19 cellular contexts compared by ENCODE assay signal in genomic region chr3:73481888-73482287, GRCh38.
A peak's percentile ranks its signal among the peaks of the same experiment; 100 is the strongest.
DNase-seq lines count a peak whose midpoint lies in the region; ATAC-seq, FAIRE-seq and TF ChIP-seq lines count a peak whose summit lies in the region.
"Had no signal": no experiment of that assay in that cellular context is flagged by ENCODE, and none has a peak within 500 bp of the region (broad histone marks: within the 10 kb centered on the region; RNA-seq: fewer than 3 reads in every experiment).

No MANE protein-coding gene starts in this region.

- H3K27ac Mint-ChIP-seq in WTC11 (peak overlapping the region; percentile 55; the same call in 1 of the 2 replicates), astrocyte (ENCODE audit: unreplicated experiment) (no peak overlapping the region)
- H3K27ac Mint-ChIP-seq: CD4-positive, alpha-beta memory T cell had no signal

- no peak overlapping the region for H4K5ac ChIP-seq in mesendoderm (ENCODE audit: low read length)

- POLR2A ChIA-PET in WTC11 (lab: Charles Lee): no interaction called here
- POLR2A ChIA-PET in HEK293T (lab: Yijun Ruan, JAX): no interaction called here

- H3K4me3 Mint-ChIP-seq in WTC11: no peak overlapping the region
- H3K4me3 Mint-ChIP-seq in astrocyte (ENCODE audit: unreplicated experiment): no peak overlapping the region
- H3K4me3 Mint-ChIP-seq: CD4-positive, alpha-beta memory T cell; GM23338 had no signal

- no peak overlapping the region for H4K8ac ChIP-seq in mesendoderm (ENCODE audit: low read depth, low read length)

- no peak overlapping the region for H2BK15ac ChIP-seq in mesendoderm (replicated peaks; ENCODE audit: low read depth)

- DNase-seq in left ventricle myocardium inferior (no peak), Right ventricle myocardium superior (no peak), WTC11 (ENCODE audit: low spot score) (no peak), astrocyte (ENCODE audit: low read depth) (no peak), mesendoderm (peak; percentile 49), HEK293T (ENCODE audit: extremely low spot score) (no peak), esophagus muscularis mucosa (ENCODE audit: extremely low spot score) (no peak)
- DNase-seq: C1 segment of cervical spinal cord; Calu3; CD4-positive, alpha-beta memory T cell; COR-L47; DMS53; DMS79 treated with DMSO at 0.1 percent for 48 hours; GF-D8 had no signal

- intact Hi-C loops in left ventricle myocardium inferior (cut with micrococcal nuclease) (no loop called here), Right ventricle myocardium superior (cut with DNase I) (no loop called here), esophagus muscularis mucosa (cut with DNase I) (no loop called here)

- no peaks in the 10 kb centered on the region for H3K79me1 ChIP-seq in mesendoderm (ENCODE audit: low read length)

- no CpG with 5 or more reads among the region's 3 CpGs for WGBS in mesendoderm (ENCODE audit: extremely low coverage, insufficient coverage, low lambda C conversion rate)
- 88% methylated on average over 3 of the region's 3 CpGs for WGBS in esophagus muscularis mucosa

- no peak overlapping the region for H3K4ac ChIP-seq in mesendoderm (ENCODE audit: low read depth, low read length)

- no peak overlapping the region for H3K9ac ChIP-seq in astrocyte (ENCODE audit: low read length)
- no peak overlapping the region for H3K9ac ChIP-seq in mesendoderm (ENCODE audit: low read length)

- no peak overlapping the region for H2AFZ ChIP-seq in astrocyte (ENCODE audit: low read depth, low read length)
- H2AFZ ChIP-seq: GM23338 had no signal

- H3K36me3 ChIP-seq in left ventricle myocardium inferior (no peaks in the 10 kb centered on the region), astrocyte (ENCODE audit: insufficient read depth, low read length) (no peaks in the 10 kb centered on the region), mesendoderm (ENCODE audit: control insufficient read depth, insufficient read depth, low read length) (no peaks in the 10 kb centered on the region), esophagus muscularis mucosa (peaks cover 0 to 6% (median 0%) of the 10 kb centered on the region in 4 donors)
- H3K36me3 ChIP-seq: HAP-1 had no signal

- H3K9me3 ChIP-seq in left ventricle myocardium inferior (replicated peaks) (no peaks in the 10 kb centered on the region), astrocyte (ENCODE audit: insufficient read depth, low read depth, low read length) (no peaks in the 10 kb centered on the region), esophagus muscularis mucosa (no peaks in the 10 kb centered on the region)
- H3K9me3 ChIP-seq: HAP-1 had no signal

- FAIRE-seq in astrocyte (lab: Jason Lieb, UNC): peak; percentile 17
- FAIRE-seq: GM12891, GM18507, H54 had no signal

- TF ChIP-seq EP300 in esophagus muscularis mucosa (IDR thresholded peaks at IDR 0.05): no peak

- no peak for TF ChIP-seq POLR2A in esophagus muscularis mucosa (IDR thresholded peaks at IDR 0.05; ENCODE audit: low read depth)

- H4K20me1 ChIP-seq in astrocyte (ENCODE audit: insufficient read depth, low read length): no peaks in the 10 kb centered on the region

- no peaks in the 10 kb centered on the region for H3K79me2 ChIP-seq in astrocyte (ENCODE audit: insufficient read depth, low read length)
- H3K79me2 ChIP-seq in mesendoderm (ENCODE audit: control insufficient read depth, insufficient read depth, low read length): no peaks in the 10 kb centered on the region

- H3K36me3 Mint-ChIP-seq in WTC11 (peaks cover 10% of the 10 kb centered on the region), astrocyte (ENCODE audit: low read depth, unreplicated experiment) (peaks cover 2% of the 10 kb centered on the region)
- H3K36me3 Mint-ChIP-seq: CD4-positive, alpha-beta memory T cell had no signal

- H3K27ac ChIP-seq in left ventricle myocardium inferior (replicated peaks): peak overlapping the region; percentile 38
- no peak overlapping the region for H3K27ac ChIP-seq in astrocyte (ENCODE audit: low read depth, low read length)
- no peak overlapping the region for H3K27ac ChIP-seq in mesendoderm (ENCODE audit: low read depth, low read length)
- no peak overlapping the region for H3K27ac ChIP-seq in esophagus muscularis mucosa (replicated peaks in 1 of 4)

- peaks cover 11% of the 10 kb centered on the region for H3K9me3 Mint-ChIP-seq in WTC11
- H3K9me3 Mint-ChIP-seq in astrocyte (ENCODE audit: unreplicated experiment): peaks cover 1% of the 10 kb centered on the region

- H3K4me2 ChIP-seq in astrocyte (ENCODE audit: low read length): no peak overlapping the region
- no peak overlapping the region for H3K4me2 ChIP-seq in mesendoderm (ENCODE audit: low read length)

- H3K27me3 Mint-ChIP-seq in WTC11 (ENCODE audit: low read depth): no peaks in the 10 kb centered on the region
- H3K27me3 Mint-ChIP-seq in astrocyte (ENCODE audit: low read depth, unreplicated experiment): no peaks in the 10 kb centered on the region

- no peak overlapping the region for H3K56ac ChIP-seq in mesendoderm (ENCODE audit: low read length)

- no peak overlapping the region for H3K23ac ChIP-seq in mesendoderm (ENCODE audit: low read length)

- H3K27me3 ChIP-seq in left ventricle myocardium inferior (ENCODE audit: low read depth) (no peaks in the 10 kb centered on the region), astrocyte (ENCODE audit: insufficient read depth, low read length) (no peaks in the 10 kb centered on the region), mesendoderm (ENCODE audit: insufficient read depth, low read length, poor library complexity) (no peaks in the 10 kb centered on the region), esophagus muscularis mucosa (no peaks in the 10 kb centered on the region)

- H2AK5ac ChIP-seq in mesendoderm (ENCODE audit: low read length): no peak overlapping the region

- H2BK120ac ChIP-seq in mesendoderm (ENCODE audit: low read depth, low read length): no peak overlapping the region

- H3K4me1 ChIP-seq in left ventricle myocardium inferior (peaks cover 72% of the 10 kb centered on the region), astrocyte (ENCODE audit: insufficient read depth, low read length) (peaks cover 4% of the 10 kb centered on the region), mesendoderm (ENCODE audit: control insufficient read depth, low read depth, low read length) (peaks cover 26% of the 10 kb centered on the region), esophagus muscularis mucosa (peaks cover 52 to 77% (median 63%) of the 10 kb centered on the region in 4 donors)

- ATAC-seq in Right ventricle myocardium superior (ENCODE audit: poor library complexity): no peak
- no peak for ATAC-seq in WTC11
- ATAC-seq: GM23338 had no signal

- no peak overlapping the region for H3K4me3 ChIP-seq in left ventricle myocardium inferior
- no peak overlapping the region for H3K4me3 ChIP-seq in astrocyte (ENCODE audit: insufficient read depth, low read depth, low read length)
- H3K4me3 ChIP-seq in mesendoderm (ENCODE audit: low read length): no peak overlapping the region
- H3K4me3 ChIP-seq in esophagus muscularis mucosa: no peak overlapping the region
- H3K4me3 ChIP-seq: GM23338, HAP-1 had no signal

- no peak overlapping the region for H2BK5ac ChIP-seq in mesendoderm (ENCODE audit: low read length)

- no peak overlapping the region for H3K18ac ChIP-seq in mesendoderm (ENCODE audit: low read length)

- TF ChIP-seq CTCF in left ventricle myocardium inferior (IDR thresholded peaks at IDR 0.05; ENCODE audit: borderline replicate concordance) (no peak), WTC11 (IDR thresholded peaks at IDR 0.05) (no peak), astrocyte (IDR thresholded peaks at IDR 0.05; ENCODE audit: insufficient read depth, low read depth, low read length) (no peak), esophagus muscularis mucosa (IDR thresholded peaks at IDR 0.05) (no peak)

- H3K4me1 Mint-ChIP-seq in WTC11: peaks cover 57% of the 10 kb centered on the region
- H3K4me1 Mint-ChIP-seq in astrocyte (ENCODE audit: low read depth, unreplicated experiment): peaks cover 30% of the 10 kb centered on the region

- CTCF ChIA-PET in WTC11 (lab: Charles Lee) (no interaction called here), HEK293T (lab: Yijun Ruan, JAX) (no interaction called here)

TF ChIP-seq in WTC11, 78 proteins besides CTCF, POLR2A, EP300 and RAD21 (continues in another document):
- TF ChIP-seq MYBL2 (CRISPR knock-in tag; IDR thresholded peaks at IDR 0.05) (no peak), ZMAT4 (CRISPR knock-in tag; IDR thresholded peaks at IDR 0.05) (no peak), HMGA2 (CRISPR knock-in tag; IDR thresholded peaks at IDR 0.05) (no peak), KAT7 (CRISPR knock-in tag; IDR thresholded peaks at IDR 0.05; ENCODE audit: borderline replicate concordance) (no peak), FOXJ3 (CRISPR knock-in tag; IDR thresholded peaks at IDR 0.05; ENCODE audit: borderline replicate concordance) (no peak)
- TF ChIP-seq, protein P1, sequence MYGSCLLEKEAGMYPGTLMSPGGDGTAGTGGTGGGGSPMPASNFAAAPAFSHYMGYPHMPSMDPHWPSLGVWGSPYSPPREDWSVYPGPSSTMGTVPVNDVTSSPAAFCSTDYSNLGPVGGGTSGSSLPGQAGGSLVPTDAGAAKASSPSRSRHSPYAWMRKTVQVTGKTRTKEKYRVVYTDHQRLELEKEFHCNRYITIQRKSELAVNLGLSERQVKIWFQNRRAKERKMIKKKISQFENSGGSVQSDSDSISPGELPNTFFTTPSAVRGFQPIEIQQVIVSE (CRISPR knock-in tag; IDR thresholded peaks at IDR 0.05; ENCODE audit: borderline replicate concordance): no peak

TF ChIP-seq in HEK293T, 16 proteins besides CTCF, POLR2A, EP300 and RAD21 (continues in another document):
- no peak for TF ChIP-seq SP1 (IDR thresholded peaks at IDR 0.05)
- no peak for TF ChIP-seq FOXM1 (IDR thresholded peaks at IDR 0.05; ENCODE audit: borderline replicate concordance)
- no peak for TF ChIP-seq NFRKB (IDR thresholded peaks at IDR 0.05)
- TF ChIP-seq ELF4 (IDR thresholded peaks at IDR 0.05): no peak
- TF ChIP-seq TARDBP (IDR thresholded peaks at IDR 0.05): no peak
- TF ChIP-seq ZNF384 (IDR thresholded peaks at IDR 0.05): no peak
- no peak for TF ChIP-seq LEF1 (IDR thresholded peaks at IDR 0.05; ENCODE audit: borderline replicate concordance)
- TF ChIP-seq CTBP1 (IDR thresholded peaks at IDR 0.05; ENCODE audit: borderline replicate concordance): no peak
- no peak for TF ChIP-seq FOXK2 (IDR thresholded peaks at IDR 0.05)
- TF ChIP-seq BHLHE40 (IDR thresholded peaks at IDR 0.05; ENCODE audit: borderline replicate concordance): no peak
- TF ChIP-seq, protein P2, sequence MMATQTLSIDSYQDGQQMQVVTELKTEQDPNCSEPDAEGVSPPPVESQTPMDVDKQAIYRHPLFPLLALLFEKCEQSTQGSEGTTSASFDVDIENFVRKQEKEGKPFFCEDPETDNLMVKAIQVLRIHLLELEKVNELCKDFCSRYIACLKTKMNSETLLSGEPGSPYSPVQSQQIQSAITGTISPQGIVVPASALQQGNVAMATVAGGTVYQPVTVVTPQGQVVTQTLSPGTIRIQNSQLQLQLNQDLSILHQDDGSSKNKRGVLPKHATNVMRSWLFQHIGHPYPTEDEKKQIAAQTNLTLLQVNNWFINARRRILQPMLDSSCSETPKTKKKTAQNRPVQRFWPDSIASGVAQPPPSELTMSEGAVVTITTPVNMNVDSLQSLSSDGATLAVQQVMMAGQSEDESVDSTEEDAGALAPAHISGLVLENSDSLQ (IDR thresholded peaks at IDR 0.05): no peak
- TF ChIP-seq FOXA1 (IDR thresholded peaks at IDR 0.05): no peak
- TF ChIP-seq L3MBTL2 (conservative IDR thresholded peaks at IDR 0.05): no peak
- TF ChIP-seq ARNT (IDR thresholded peaks at IDR 0.05): no peak
